ENCODE assay signal across 17 cellular contexts in genomic region chr6:157767757-157768156, GRCh38. TPM values are rescaled to one million over a fixed set of nuclear protein-coding genes. Genes with fewer than 3 reads are reported as not detected.
DNase-seq lines count a peak whose midpoint lies in the region; ATAC-seq, FAIRE-seq and TF ChIP-seq lines count a peak whose summit lies in the region.
"Had no signal": no experiment of that assay in that cellular context is flagged by ENCODE, and none has a peak within 500 bp of the region (broad histone marks: within the 10 kb centered on the region; RNA-seq: fewer than 3 reads in every experiment).

No MANE protein-coding gene starts in this region.

- no peaks in the 10 kb centered on the region for H3K36me3 Mint-ChIP-seq in CD4-positive, CD25-positive, alpha-beta regulatory T cell
- peaks cover under 1% of the 10 kb centered on the region for H3K36me3 Mint-ChIP-seq in IgD-negative memory B cell

- peaks cover 46% of the 10 kb centered on the region for H3K4me1 ChIP-seq in CD4-positive, CD25-positive, alpha-beta regulatory T cell (ENCODE audit: control insufficient read depth, insufficient read depth, low read length, poor library complexity, severe bottlenecking)
- H3K4me1 ChIP-seq in K562 (replicated peaks in 1 of 2; ENCODE audit: control insufficient read depth in 2 of 2, insufficient read depth in 2 of 2, low read length in 2 of 2) (peaks cover 20 to 26% of the 10 kb centered on the region in 2 experiments), sigmoid colon (peaks cover 0 to 26% (median 24%) of the 10 kb centered on the region in 4 donors)

- FAIRE-seq in K562 (lab: Jason Lieb, UNC): no peak
- FAIRE-seq: H54 had no signal

- peak overlapping the region; percentile 61 for H3K27ac ChIP-seq in CD4-positive, CD25-positive, alpha-beta regulatory T cell (ENCODE audit: insufficient read depth, low read length, poor library complexity, severe bottlenecking)
- H3K27ac ChIP-seq in K562 (ENCODE audit: extremely low read depth, low read depth, low read length) (no peak overlapping the region), sigmoid colon (peak overlapping the region in 3 of 4 donors; percentile 16 to 64 (median 32))

- peaks cover 0 to 2% (median 0%) of the 10 kb centered on the region in 7 donors for H3K9me3 Mint-ChIP-seq in CD4-positive, CD25-positive, alpha-beta regulatory T cell
- no peaks in the 10 kb centered on the region for H3K9me3 Mint-ChIP-seq in IgD-negative memory B cell
- H3K9me3 Mint-ChIP-seq: activated T-helper 2 cell treated with anti-CD3 and anti-CD28 coated beads, Interferon-gamma antibody, Interleukin-2, Interleukin-4, amounts not matched to agents 10 μg/mL and 5 μg/mL and 100 μg/mL, durations not matched to agents 14 hours and 24 hours and 36 hours; T-helper 2 cell treated with Interferon-gamma antibody and Interleukin-4, amounts not matched to agents 5 μg/mL and 100 μg/mL, for 36 hours had no signal

- H3K4me1 Mint-ChIP-seq in CD4-positive, CD25-positive, alpha-beta regulatory T cell: peaks cover 21 to 60% (median 41%) of the 10 kb centered on the region in 4 donors
- peaks cover 41 to 62% (median 48%) of the 10 kb centered on the region in 3 donors for H3K4me1 Mint-ChIP-seq in IgD-negative memory B cell

- H3K4me3 ChIP-seq in CD4-positive, CD25-positive, alpha-beta regulatory T cell (ENCODE audit: low read depth, low read length): peak overlapping the region; percentile 32
- no peak overlapping the region for H3K4me3 ChIP-seq in K562
- no peak overlapping the region for H3K4me3 ChIP-seq in sigmoid colon
- H3K4me3 ChIP-seq: body of pancreas had no signal

- H3K9ac ChIP-seq in K562 (ENCODE audit: insufficient read depth in 1 of 2, low read depth in 2 of 2, low read length in 2 of 2): peak overlapping the region in 1 of 2 experiments; percentile 46; a peak in 1 of 4 replicates

- peaks cover 12% of the 10 kb centered on the region for H3K27me3 Mint-ChIP-seq in CD4-positive, CD25-positive, alpha-beta regulatory T cell
- peaks cover 1% of the 10 kb centered on the region for H3K27me3 Mint-ChIP-seq in IgD-negative memory B cell

- BruUV-seq in K562 (replicated peaks; lab: Mats Ljungman, UMichigan): no TSS peak

- no peak for ATAC-seq in CD4-positive, CD25-positive, alpha-beta regulatory T cell (ENCODE audit: low read depth in 2 of 2)
- ATAC-seq in K562 (no peak), HG03460 (IDR thresholded peaks at IDR 0.05; ENCODE audit: unreplicated experiment) (no peak), GM18498 (IDR thresholded peaks at IDR 0.05; ENCODE audit: unreplicated experiment) (no peak), HG02885 (IDR thresholded peaks at IDR 0.05; ENCODE audit: poor library complexity, unreplicated experiment) (no peak)
- ATAC-seq: body of pancreas had no signal

- H3K9me3 ChIP-seq in CD4-positive, CD25-positive, alpha-beta regulatory T cell (ENCODE audit: control insufficient read depth in 2 of 2, low read length in 2 of 2): no peaks in the 10 kb centered on the region
- H3K9me3 ChIP-seq in K562 (replicated peaks; ENCODE audit: control insufficient read depth, insufficient read depth, low read depth, low read length): no peaks in the 10 kb centered on the region
- H3K9me3 ChIP-seq in sigmoid colon: no peaks in the 10 kb centered on the region
- H3K9me3 ChIP-seq: body of pancreas had no signal

- H3K4me2 ChIP-seq in K562 (ENCODE audit: insufficient read depth, low read length): no peak overlapping the region

- WGBS in K562 (ENCODE audit: insufficient coverage, low coverage, missing lambda C conversion rate): 66% methylated on average over 3 of the region's 3 CpGs
- WGBS in sigmoid colon, 2 donors: 91 to 96% methylated on average over 3 of the region's 3 CpGs

- no peaks in the 10 kb centered on the region for H3K36me3 ChIP-seq in CD4-positive, CD25-positive, alpha-beta regulatory T cell (ENCODE audit: control insufficient read depth, insufficient read depth, low read length)
- H3K36me3 ChIP-seq in K562 (ENCODE audit: control insufficient read depth, insufficient read depth, low read length) (no peaks in the 10 kb centered on the region), sigmoid colon (no peaks in the 10 kb centered on the region)

- no peaks in the 10 kb centered on the region for H3K27me3 ChIP-seq in CD4-positive, CD25-positive, alpha-beta regulatory T cell (ENCODE audit: control insufficient read depth, insufficient read depth, low read length)
- H3K27me3 ChIP-seq in K562 (ENCODE audit: control insufficient read depth in 2 of 2, insufficient read depth in 2 of 2, low read length in 2 of 2): no peaks in the 10 kb centered on the region
- peaks cover 0 to 3% (median 0%) of the 10 kb centered on the region in 3 donors for H3K27me3 ChIP-seq in sigmoid colon
- H3K27me3 ChIP-seq: body of pancreas had no signal

- CTCF ChIA-PET in K562 (lab: Yijun Ruan, JAX; ENCODE audit: low intra/inter-chr PET ratio): no interaction called here

- POLR2A ChIA-PET in K562 (lab: Yijun Ruan, JAX): no interaction called here

- H3K4me3 Mint-ChIP-seq in CD4-positive, CD25-positive, alpha-beta regulatory T cell: peak overlapping the region in 2 of 4 donors; percentile 65 to 76
- H3K4me3 Mint-ChIP-seq in IgD-negative memory B cell: peak overlapping the region in 3 of 4 donors; percentile 67 to 86 (median 79)
- H3K4me3 Mint-ChIP-seq: T-helper 2 cell treated with Interferon-gamma antibody and Interleukin-4, amounts not matched to agents 5 μg/mL and 100 μg/mL, for 36 hours had no signal

- H4K20me1 ChIP-seq in K562 (replicated peaks; ENCODE audit: control insufficient read depth, insufficient read depth, low read length): no peaks in the 10 kb centered on the region

- TF ChIP-seq POLR2A in K562 (conservative IDR thresholded peaks at IDR 0.05): no peak
- TF ChIP-seq POLR2A in sigmoid colon (IDR thresholded peaks at IDR 0.05): no peak

- no peaks in the 10 kb centered on the region for H3K79me2 ChIP-seq in K562 (ENCODE audit: control insufficient read depth, insufficient read depth, low read length)

- H3K27ac Mint-ChIP-seq in CD4-positive, CD25-positive, alpha-beta regulatory T cell: peak overlapping the region; percentile 94 to 98 (median 96)
- H3K27ac Mint-ChIP-seq in IgD-negative memory B cell: peak overlapping the region; percentile 86 to 95 (median 91)
- H3K27ac Mint-ChIP-seq: activated T-helper 2 cell treated with anti-CD3 and anti-CD28 coated beads, Interferon-gamma antibody, Interleukin-2, Interleukin-4, amounts not matched to agents 10 μg/mL and 5 μg/mL and 100 μg/mL, durations not matched to agents 14 hours and 24 hours and 36 hours; T-helper 2 cell treated with Interferon-gamma antibody and Interleukin-4, amounts not matched to agents 5 μg/mL and 100 μg/mL, for 36 hours had no signal

- in situ Hi-C loops in K562 (cut with MboI): no loop called here

- TF ChIP-seq CTCF in K562 (IDR thresholded peaks at IDR 0.05 in 2 of 3, conservative IDR thresholded peaks at IDR 0.05 in 1 of 3; ENCODE audit: insufficient read depth in 2 of 3, low read depth in 1 of 3, low read length in 3 of 3) (no peak), sigmoid colon (IDR thresholded peaks at IDR 0.05) (no peak)

- no peak for TF ChIP-seq EP300 in K562 (IDR thresholded peaks at IDR 0.05; ENCODE audit: low read length)
- TF ChIP-seq EP300 in sigmoid colon (IDR thresholded peaks at IDR 0.05): no peak

- H3K9me1 ChIP-seq in K562 (ENCODE audit: control insufficient read depth, insufficient read depth, low read length): no peaks in the 10 kb centered on the region

- H2AFZ ChIP-seq in K562 (ENCODE audit: low read depth, low read length): peak overlapping the region; percentile 54

- no peak for TF ChIP-seq RAD21 in K562 (CRISPR knock-in tag; conservative IDR thresholded peaks at IDR 0.05 in 1 of 2, IDR thresholded peaks at IDR 0.05 in 1 of 2)

- intact Hi-C loops in K562 (cut with micrococcal nuclease): no loop called here
- intact Hi-C loops in sigmoid colon (cut with DNase I): loop anchor here (10.0 kb wide), 1 partner anchor 443 kb away; the partner anchor contains the start of gene TMEM242

- no peak for DNase-seq in CD4-positive, CD25-positive, alpha-beta regulatory T cell
- DNase-seq in K562 (ENCODE audit: extremely low read depth in 1 of 4, low spot score in 3 of 4) (no peak), sigmoid colon (no peak), NCI-H345 treated with DMSO at 0.1 percent for 48 hours (lab: John Stamatoyannopoulos, UW; ENCODE audit: unreplicated experiment) (no peak)
- DNase-seq: activated CD4-positive, alpha-beta T cell treated with anti-CD3 and anti-CD28 coated beads for 48 hours; body of pancreas; C1 segment of cervical spinal cord; NCI-H1105; SHP77 treated with DMSO at 0.1 percent for 48 hours; stimulated activated CD4-positive, alpha-beta T cell treated with anti-CD3 and anti-CD28 coated beads, Interleukin-4, amount 100 ng/mL, for 24 hours had no signal

TF ChIP-seq in K562, 482 proteins besides CTCF, POLR2A, EP300 and RAD21 (continues in another document):
- no peak for TF ChIP-seq U2AF1 (optimal IDR thresholded peaks at IDR 0.05; ENCODE audit: low read depth, low read length)

RNA-seq across cellular contexts. Expression of gene SNX9, which starts 55.3 kb away (rescaled TPM):
- total RNA-seq in CD4-positive, CD25-positive, alpha-beta regulatory T cell: 31.6 TPM
- polyA plus RNA-seq in CD4-positive, CD25-positive, alpha-beta regulatory T cell: 10 to 100 TPM; 16.4 to 23.5 (median 19.9) TPM
- 21.0 TPM for polyA plus RNA-seq in IgD-negative memory B cell
- total RNA-seq in K562 (2011; cell fraction: chromatin; rRNA removed; ENCODE audit: low replicate concordance): 38.7 and 52.0 TPM in 2 replicates
- total RNA-seq in K562 (2011; cell fraction: nucleolus; rRNA removed): 23.3 and 24.7 TPM in 2 replicates
- total RNA-seq in K562 (2011; cell fraction: nucleoplasm; rRNA removed): 28.7 and 31.5 TPM in 2 replicates
- 57.1 and 64.3 TPM in 2 replicates for total RNA-seq in K562 (2014; rRNA removed)
- 52.8 and 59.8 TPM in 2 replicates for total RNA-seq in K562 (2014; rRNA removed; fragmentation: Illumina TruSeq; extraction: Trizol)
- 45.2 and 48.1 TPM in 2 replicates for total RNA-seq in K562 (2015; rRNA removed; fragmentation: Illumina TruSeq; extraction: Trizol)
- total RNA-seq in K562 (2021): 66.8 and 72.2 TPM in 2 replicates
- 63.6 and 80.2 TPM in 2 replicates for polyA plus RNA-seq in K562 (2011; rRNA removed)
- polyA plus RNA-seq in K562 (2011; cell fraction: cytosol; rRNA removed): 35.7 and 42.0 TPM in 2 replicates
- polyA plus RNA-seq in K562 (2011; cell fraction: nucleus; rRNA removed): 56.0 and 61.8 TPM in 2 replicates
- 38.3 and 43.4 TPM in 2 replicates for polyA plus RNA-seq in K562 (2012)
- polyA plus RNA-seq in K562 (2014; fragmentation: Illumina TruSeq; extraction: Trizol): 79.5 and 81.7 TPM in 2 replicates
- 1 to 10 TPM; 6.0 to 7.3 TPM for polyA plus RNA-seq in K562 (2014; fragmentation: Nextera tagmentation; extraction: Ambion mirVana)
- 61.3 and 70.0 TPM in 2 replicates for polyA plus RNA-seq in K562 (2014; rRNA removed)
- polyA minus RNA-seq in K562 (2011; rRNA and poly(A)+ RNA removed): 59.7 and 63.7 TPM in 2 replicates
- 28.7 and 35.8 TPM in 2 replicates for polyA minus RNA-seq in K562 (2011; cell fraction: cytosol; rRNA and poly(A)+ RNA removed)
- polyA minus RNA-seq in K562 (2011; cell fraction: nucleus; rRNA and poly(A)+ RNA removed): 21.7 and 34.3 TPM in 2 replicates
- total RNA-seq in sigmoid colon: 10 to 100 TPM; 48.5 to 68.1 (median 63.1) TPM
- polyA plus RNA-seq in sigmoid colon: 10 to 100 TPM; 42.6 to 72.6 (median 60.1) TPM
